Comparison of ENCODE assay signal across 25 cellular contexts in genomic region chr19:1699998-1700732, GRCh38. TPM values are rescaled to one million over a fixed set of nuclear protein-coding genes. Genes with fewer than 3 reads are reported as not detected.
DNase-seq lines count a peak whose midpoint lies in the region; ATAC-seq and TF ChIP-seq lines count a peak whose summit lies in the region.
"Had no signal": no experiment of that assay in that cellular context is flagged by ENCODE, and none has a peak within 500 bp of the region (broad histone marks: within the 10 kb centered on the region; RNA-seq: fewer than 3 reads in every experiment).

No MANE protein-coding gene starts in this region.

- H3K27me3 Mint-ChIP-seq in activated naive CD8-positive, alpha-beta T cell treated with anti-CD3 and anti-CD28 coated beads, Interleukin-2, amount 50 U/mL, for 24 hours: peaks cover 27% of the 10 kb centered on the region

- H3K27me3 ChIP-seq in BLaER1 (no peaks in the 10 kb centered on the region), Panc1 (ENCODE audit: control insufficient read depth, insufficient read depth, low read length) (no peaks in the 10 kb centered on the region; the same call in 1 of the 2 replicates), lower lobe of right lung (ENCODE audit: low read depth) (peaks cover 45% of the 10 kb centered on the region)

- intact Hi-C loops in Panc1 (cut with micrococcal nuclease; ENCODE audit: unreplicated experiment) (no loop called here), lower lobe of right lung (cut with DNase I) (no loop called here)

- peaks cover 5% of the 10 kb centered on the region for H3K4me1 Mint-ChIP-seq in activated naive CD8-positive, alpha-beta T cell treated with anti-CD3 and anti-CD28 coated beads, Interleukin-2, amount 50 U/mL, for 24 hours

- no peak for TF ChIP-seq POLR2A in GM18505 (IDR thresholded peaks at IDR 0.05; ENCODE audit: borderline replicate concordance, extremely low read depth, insufficient read depth, insufficient read length)

- H4K20me1 ChIP-seq in BLaER1: no peaks in the 10 kb centered on the region

- H3K36me3 ChIP-seq in BLaER1 (no peaks in the 10 kb centered on the region), Panc1 (ENCODE audit: control insufficient read depth, insufficient read depth, low read length) (no peaks in the 10 kb centered on the region), lower lobe of right lung (no peaks in the 10 kb centered on the region)

- in situ Hi-C loops in Panc1 (cut with HindIII; ENCODE audit: low pct_unique_long_range_greater_than_20kb, low sequenced_read_pairs): no loop called here

- DNase-seq in GM20000 (ENCODE audit: low spot score) (peak; percentile 25), Panc1 (ENCODE audit: low read depth, low spot score) (no peak), lower lobe of right lung (no peak), SIG-M5 (lab: John Stamatoyannopoulos, UW) (no peak)
- no peak for DNase-seq in activated naive CD8-positive, alpha-beta T cell treated with anti-CD3 and anti-CD28 coated beads, Interleukin-2, amount 50 U/mL, for 24 hours
- DNase-seq in activated CD4-positive, alpha-beta T cell treated with anti-CD3 and anti-CD28 coated beads for 4 hours: no peak
- DNase-seq: COR-L47, DMS153, GDM1, GOT3, Karpas-422, MM.1S, NCI-H1105, NCI-H2081, NCI-H2171 treated with DMSO at 0.1 percent for 48 hours, NCI-H446, NCI-H526 treated with DMSO at 0.1 percent for 48 hours, Right ventricle myocardium superior, T-cell had no signal

- H3K4me1 ChIP-seq in BLaER1 (peaks cover 33% of the 10 kb centered on the region), Panc1 (ENCODE audit: control insufficient read depth, insufficient read depth, low read length) (no peaks in the 10 kb centered on the region), lower lobe of right lung (no peaks in the 10 kb centered on the region)

- H3K4me3 ChIP-seq in BLaER1 (0 out of 2 replicates have a peak overlapping the region, but pooled peaks have one; percentile 48), Panc1 (ENCODE audit: low read depth in 2 of 2, low read length in 2 of 2) (no peak overlapping the region), lower lobe of right lung (no peak overlapping the region)
- H3K4me3 ChIP-seq: SK-N-MC had no signal

- no TSS peak for BruUV-seq in Panc1 (replicated peaks; lab: Mats Ljungman, UMichigan)

- H3K36me3 Mint-ChIP-seq in activated naive CD8-positive, alpha-beta T cell treated with anti-CD3 and anti-CD28 coated beads, Interleukin-2, amount 50 U/mL, for 24 hours (ENCODE audit: low read depth): peaks cover 7% of the 10 kb centered on the region

- H3K9me3 Mint-ChIP-seq in activated naive CD8-positive, alpha-beta T cell treated with anti-CD3 and anti-CD28 coated beads, Interleukin-2, amount 50 U/mL, for 24 hours: peaks cover 9% of the 10 kb centered on the region

- CTCF ChIA-PET in Panc1 (lab: Charles Lee): no interaction called here

- no peak overlapping the region for H3K4me3 Mint-ChIP-seq in activated naive CD8-positive, alpha-beta T cell treated with anti-CD3 and anti-CD28 coated beads, Interleukin-2, amount 50 U/mL, for 24 hours

- H3K9ac ChIP-seq in BLaER1: peak overlapping the region; percentile 70; the same call in 1 of the 2 replicates

- POLR2A ChIA-PET in Panc1 (lab: Charles Lee): no interaction called here

- peak; percentile 66 for ATAC-seq in Panc1
- peak; percentile 21 to 37 for ATAC-seq in lower lobe of right lung
- no peak for ATAC-seq in activated naive CD8-positive, alpha-beta T cell treated with anti-CD3 and anti-CD28 coated beads, Interleukin-2, amount 50 U/mL, for 24 hours
- no peak for ATAC-seq in GM18505 (IDR thresholded peaks at IDR 0.05; ENCODE audit: unreplicated experiment)
- ATAC-seq: T-cell had no signal

- H3K9me3 ChIP-seq in BLaER1: peaks cover 27% of the 10 kb centered on the region
- no peaks in the 10 kb centered on the region for H3K9me3 ChIP-seq in Panc1 (ENCODE audit: control insufficient read depth, insufficient read depth, low read depth, low read length)
- H3K9me3 ChIP-seq in lower lobe of right lung: no peaks in the 10 kb centered on the region

- H3K27ac Mint-ChIP-seq in activated naive CD8-positive, alpha-beta T cell treated with anti-CD3 and anti-CD28 coated beads, Interleukin-2, amount 50 U/mL, for 24 hours: no peak overlapping the region

- H3K4me2 ChIP-seq in BLaER1: peak overlapping the region; percentile 93

- H3K27ac ChIP-seq in BLaER1 (peak overlapping the region; percentile 75), Panc1 (ENCODE audit: low read length) (no peak overlapping the region), lower lobe of right lung (no peak overlapping the region)
- H3K27ac ChIP-seq: C4-2B, SK-N-MC had no signal

- TF ChIP-seq CTCF in GM20000 (IDR thresholded peaks at IDR 0.05; ENCODE audit: extremely low read depth, missing control alignments) (no peak), Panc1 (IDR thresholded peaks at IDR 0.05) (no peak), lower lobe of right lung (IDR thresholded peaks at IDR 0.05) (no peak)

RNA-seq across cellular contexts. Expression of gene TCF3, which starts 47.8 kb away (rescaled TPM):
- 175 TPM for total RNA-seq in Panc1 (2021; ENCODE audit: unreplicated experiment)
- polyA plus RNA-seq in Panc1 (2012; ENCODE audit: insufficient read length): 220 TPM
- total RNA-seq in lower lobe of right lung: 44.5 TPM

RNA-seq across cellular contexts. Expression of gene ONECUT3, which starts 53.1 kb away (rescaled TPM):
- total RNA-seq in Panc1 (2021; ENCODE audit: unreplicated experiment): 16.5 TPM
- 22.2 TPM for polyA plus RNA-seq in Panc1 (2012; ENCODE audit: insufficient read length)
- not detected for total RNA-seq in lower lobe of right lung
- total RNA-seq: A673, Daoy, Right ventricle myocardium superior had no signal

Comparison
In these comparisons a context has a peak if more than half of its experiments do, and no peak if none do; other contexts are left out.
1. ATAC-seq: peak in Panc1 (single experiment) and lower lobe of right lung (2 of 2); none in activated naive CD8-positive, alpha-beta T cell treated with anti-CD3 and anti-CD28 coated beads, Interleukin-2, amount 50 U/mL, for 24 hours (single experiment) and GM18505 (single experiment).
2. RNA of gene ONECUT3, which starts 53.1 kb away (total RNA-seq): 16.5 TPM in Panc1 (single experiment); not detected in lower lobe of right lung (single experiment); every median in the first group is over 10 times any median in the second.